In the genomic region with DNA sequence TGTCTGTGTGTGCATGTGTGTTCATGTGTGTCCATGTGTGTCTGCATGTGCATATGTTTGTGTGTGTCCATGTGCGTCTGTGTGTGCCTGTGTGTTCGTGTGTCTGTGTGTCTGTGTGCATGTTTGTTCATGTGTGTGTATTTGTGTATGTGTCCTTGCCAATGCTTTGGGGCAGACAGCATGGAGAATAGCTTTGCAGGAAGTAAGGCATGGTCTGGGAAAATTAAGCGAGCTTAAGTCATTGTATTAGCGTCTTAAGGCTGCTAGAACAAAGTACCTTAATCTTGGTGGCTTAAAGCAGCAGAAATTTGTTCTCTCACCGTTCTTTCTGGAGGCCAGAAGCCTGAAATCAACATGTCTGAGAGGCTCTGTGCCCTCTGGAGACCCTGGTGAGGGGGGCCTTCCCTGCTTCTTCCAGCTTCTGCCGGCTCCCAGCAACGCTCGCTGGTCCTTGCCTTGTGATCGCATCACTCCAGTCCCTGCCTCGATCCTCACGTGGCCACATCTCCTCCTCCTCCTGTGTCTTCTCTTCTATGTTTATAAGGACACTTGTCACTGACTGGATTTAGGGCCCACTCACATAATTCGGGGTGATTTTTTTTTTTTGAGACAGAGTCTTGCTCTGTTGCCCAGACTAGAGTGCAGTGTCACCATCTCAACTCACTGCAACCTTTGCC, we compare ENCODE assay signal across 22 cellular contexts. TPM values are rescaled to one million over a fixed set of nuclear protein-coding genes. Genes with fewer than 3 reads are reported as not detected.
DNase-seq lines count a peak whose midpoint lies in the region; TF ChIP-seq lines count a peak whose summit lies in the region.
"Had no signal": no experiment of that assay in that cellular context is flagged by ENCODE, and none has a peak within 500 bp of the region (broad histone marks: within the 10 kb centered on the region; RNA-seq: fewer than 3 reads in every experiment).

No MANE protein-coding gene starts in this region.

- in situ Hi-C loops in GM13976 (cut with MboI; ENCODE audit: low sequenced_read_pairs, unreplicated experiment): loop anchor here (25.0 kb wide), 1 partner anchor 424 kb away; no protein-coding TSS in a partner anchor

- no peaks in the 10 kb centered on the region for H3K36me3 Mint-ChIP-seq in activated CD4-positive, alpha-beta T cell treated with anti-CD3 and anti-CD28 coated beads, Interleukin-2, amount 10 ng/mL, durations not matched to agents 24 days and 14 days (ENCODE audit: low read depth)
- H3K36me3 Mint-ChIP-seq: CD4-positive, CD25-positive, alpha-beta regulatory T cell had no signal

- H3K27me3 Mint-ChIP-seq in activated CD4-positive, alpha-beta T cell treated with anti-CD3 and anti-CD28 coated beads, Interleukin-2, amount 10 ng/mL, durations not matched to agents 24 days and 14 days: no peaks in the 10 kb centered on the region

- H2BK12ac ChIP-seq in trophoblast cell (ENCODE audit: low read length): no peak overlapping the region

- H2AK5ac ChIP-seq in trophoblast cell (ENCODE audit: low read length): no peak overlapping the region

- no peak overlapping the region for H4K91ac ChIP-seq in trophoblast cell (ENCODE audit: low read depth, low read length)

- POLR2A ChIA-PET in HEK293T (lab: Yijun Ruan, JAX): no interaction called here

- no peaks in the 10 kb centered on the region for H3K4me1 Mint-ChIP-seq in activated CD4-positive, alpha-beta T cell treated with anti-CD3 and anti-CD28 coated beads, Interleukin-2, amount 10 ng/mL, durations not matched to agents 24 days and 14 days
- H3K4me1 Mint-ChIP-seq: CD4-positive, CD25-positive, alpha-beta regulatory T cell; IgD-negative memory B cell had no signal

- no peak overlapping the region for H3K4me2 ChIP-seq in trophoblast cell (ENCODE audit: low read length)

- no peaks in the 10 kb centered on the region for H3K79me2 ChIP-seq in trophoblast cell (ENCODE audit: control insufficient read depth, insufficient read depth, low read length, poor library complexity)

- no peaks in the 10 kb centered on the region for H3K36me3 ChIP-seq in WERI-Rb-1
- H3K36me3 ChIP-seq in trophoblast cell (ENCODE audit: control insufficient read depth in 1 of 2, insufficient read depth in 2 of 2, low read length in 2 of 2): no peaks in the 10 kb centered on the region
- H3K36me3 ChIP-seq: BE2C, Peyer's patch had no signal

- CTCF ChIA-PET in HEK293T (lab: Yijun Ruan, JAX): no interaction called here

- H3K79me1 ChIP-seq in trophoblast cell (ENCODE audit: low read length): no peaks in the 10 kb centered on the region

- H3K9me3 ChIP-seq in WERI-Rb-1 (ENCODE audit: severe bottlenecking): no peaks in the 10 kb centered on the region
- peaks cover 12% of the 10 kb centered on the region for H3K9me3 ChIP-seq in trophoblast cell (ENCODE audit: insufficient read depth, low read depth, low read length)
- H3K9me3 ChIP-seq: BE2C, Peyer's patch had no signal

- H3K4me3 Mint-ChIP-seq in activated CD4-positive, alpha-beta T cell treated with anti-CD3 and anti-CD28 coated beads, Interleukin-2, amount 10 ng/mL, durations not matched to agents 24 days and 14 days: no peak overlapping the region
- H3K4me3 Mint-ChIP-seq: CD4-positive, CD25-positive, alpha-beta regulatory T cell; IgD-negative memory B cell had no signal

- H3K14ac ChIP-seq in trophoblast cell (ENCODE audit: low read length): no peak overlapping the region

- intact Hi-C loops in activated CD4-positive, alpha-beta T cell treated with anti-CD3 and anti-CD28 coated beads, Interleukin-2, amount 10 ng/mL, durations not matched to agents 24 days and 14 days (cut with micrococcal nuclease): no loop called here

- no peaks in the 10 kb centered on the region for H3K4me1 ChIP-seq in trophoblast cell (ENCODE audit: control insufficient read depth in 1 of 2, insufficient read depth in 2 of 2, low read length in 2 of 2)
- H3K4me1 ChIP-seq: BE2C, Peyer's patch had no signal

- H2BK120ac ChIP-seq in trophoblast cell (ENCODE audit: insufficient read depth, low read length, poor library complexity): no peak overlapping the region

- no peak overlapping the region for H4K8ac ChIP-seq in trophoblast cell (ENCODE audit: low read depth, low read length)

- H3K27ac Mint-ChIP-seq in activated CD4-positive, alpha-beta T cell treated with anti-CD3 and anti-CD28 coated beads, Interleukin-2, amount 10 ng/mL, durations not matched to agents 24 days and 14 days: no peak overlapping the region
- H3K27ac Mint-ChIP-seq: IgD-negative memory B cell had no signal

- H3K9ac ChIP-seq in trophoblast cell (ENCODE audit: low read length): no peak overlapping the region

- H3K4me3 ChIP-seq in WERI-Rb-1 (ENCODE audit: low read depth, low read length) (no peak overlapping the region), trophoblast cell (ENCODE audit: low read depth, low read length) (peak overlapping the region; percentile 48)
- H3K4me3 ChIP-seq: Peyer's patch had no signal

- DNase-seq in GM13976 (ENCODE audit: low spot score) (no peak), WERI-Rb-1 (peak; percentile 32), trophoblast cell (no peak), HEK293T (ENCODE audit: extremely low spot score) (no peak), DMS153 (lab: John Stamatoyannopoulos, UW) (no peak)
- DNase-seq in activated CD4-positive, alpha-beta T cell treated with anti-CD3 and anti-CD28 coated beads, Interleukin-2, amount 10 ng/mL, durations not matched to agents 24 days and 14 days: no peak
- DNase-seq: BE2C; CD4-positive, CD25-positive, alpha-beta regulatory T cell; COR-L47; GF-D8; GOT3; Karpas-422; NCI-H1417 treated with DMSO at 0.1 percent for 48 hours; NCI-H1930; NCI-H2171; NCI-H526; Peyer's patch had no signal

- H3K27me3 ChIP-seq in WERI-Rb-1 (ENCODE audit: insufficient read depth, low read depth, severe bottlenecking): no peaks in the 10 kb centered on the region
- H3K27me3 ChIP-seq in trophoblast cell (ENCODE audit: insufficient read depth, low read length): no peaks in the 10 kb centered on the region
- H3K27me3 ChIP-seq: BE2C, Peyer's patch had no signal

- H2BK5ac ChIP-seq in trophoblast cell (ENCODE audit: low read depth, low read length, poor library complexity): no peak overlapping the region

- H3K4ac ChIP-seq in trophoblast cell (ENCODE audit: low read depth, low read length): no peak overlapping the region

- no peak overlapping the region for H2AFZ ChIP-seq in trophoblast cell (ENCODE audit: insufficient read depth, low read length, poor library complexity)

- no CpG with 5 or more reads among the region's 12 CpGs for WGBS in trophoblast cell (ENCODE audit: extremely low coverage, insufficient coverage, insufficient read length)

- no peak overlapping the region for H4K12ac ChIP-seq in trophoblast cell (ENCODE audit: low read depth, low read length)

- H3K18ac ChIP-seq in trophoblast cell (ENCODE audit: low read length): no peak overlapping the region

- peak overlapping the region; percentile 18 for H3K23ac ChIP-seq in trophoblast cell (ENCODE audit: low read length)

- TF ChIP-seq CTCF in GM13976 (IDR thresholded peaks at IDR 0.05; ENCODE audit: borderline replicate concordance, control extremely low read depth, extremely low read depth, insufficient read depth, missing control alignments) (peak; percentile 2), WERI-Rb-1 (IDR thresholded peaks at IDR 0.05; ENCODE audit: low read depth, low read length) (no peak)

- H3K9me3 Mint-ChIP-seq in activated CD4-positive, alpha-beta T cell treated with anti-CD3 and anti-CD28 coated beads, Interleukin-2, amount 10 ng/mL, durations not matched to agents 24 days and 14 days: no peaks in the 10 kb centered on the region
- H3K9me3 Mint-ChIP-seq: CD4-positive, CD25-positive, alpha-beta regulatory T cell; IgD-negative memory B cell had no signal

- H3K27ac ChIP-seq in WERI-Rb-1 (peak overlapping the region; percentile 39), trophoblast cell (ENCODE audit: low read depth, low read length) (no peak overlapping the region)
- H3K27ac ChIP-seq: HL-60, Peyer's patch had no signal

TF ChIP-seq in HEK293T, 16 proteins besides CTCF, POLR2A, EP300 and RAD21:
- TF ChIP-seq ZNF384 (IDR thresholded peaks at IDR 0.05) (no peak), SP1 (IDR thresholded peaks at IDR 0.05) (no peak), L3MBTL2 (conservative IDR thresholded peaks at IDR 0.05) (no peak), ELF4 (IDR thresholded peaks at IDR 0.05) (no peak), HDGF (IDR thresholded peaks at IDR 0.05; ENCODE audit: borderline replicate concordance) (no peak), LEF1 (IDR thresholded peaks at IDR 0.05; ENCODE audit: borderline replicate concordance) (no peak), CTBP1 (IDR thresholded peaks at IDR 0.05; ENCODE audit: borderline replicate concordance) (no peak), FOXM1 (IDR thresholded peaks at IDR 0.05; ENCODE audit: borderline replicate concordance) (no peak), ARNT (IDR thresholded peaks at IDR 0.05) (no peak), SUZ12 (IDR thresholded peaks at IDR 0.05) (no peak), FOXA1 (IDR thresholded peaks at IDR 0.05) (no peak), FOXK2 (IDR thresholded peaks at IDR 0.05) (no peak), TARDBP (IDR thresholded peaks at IDR 0.05) (no peak)
- TF ChIP-seq, protein P1, sequence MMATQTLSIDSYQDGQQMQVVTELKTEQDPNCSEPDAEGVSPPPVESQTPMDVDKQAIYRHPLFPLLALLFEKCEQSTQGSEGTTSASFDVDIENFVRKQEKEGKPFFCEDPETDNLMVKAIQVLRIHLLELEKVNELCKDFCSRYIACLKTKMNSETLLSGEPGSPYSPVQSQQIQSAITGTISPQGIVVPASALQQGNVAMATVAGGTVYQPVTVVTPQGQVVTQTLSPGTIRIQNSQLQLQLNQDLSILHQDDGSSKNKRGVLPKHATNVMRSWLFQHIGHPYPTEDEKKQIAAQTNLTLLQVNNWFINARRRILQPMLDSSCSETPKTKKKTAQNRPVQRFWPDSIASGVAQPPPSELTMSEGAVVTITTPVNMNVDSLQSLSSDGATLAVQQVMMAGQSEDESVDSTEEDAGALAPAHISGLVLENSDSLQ (IDR thresholded peaks at IDR 0.05): no peak

RNA-seq across cellular contexts. Expression of a gene that starts 3.8 kb away (rescaled TPM):
- polyA plus RNA-seq in trophoblast cell (2013): 0.04 TPM in 1 of 2 replicates, not detected in the other
- total RNA-seq in activated CD4-positive, alpha-beta T cell treated with anti-CD3 and anti-CD28 coated beads, Interleukin-2, amount 10 ng/mL, durations not matched to agents 24 days and 14 days: not detected in 2 replicates
- total RNA-seq: CD4-positive, CD25-positive, alpha-beta regulatory T cell; MCF 10A; Peyer's patch; Right ventricle myocardium inferior; SK-MEL-5 had no signal
- polyA plus RNA-seq: CD4-positive, CD25-positive, alpha-beta regulatory T cell; IgD-negative memory B cell had no signal

RNA-seq across cellular contexts. Expression of a gene that starts 23.2 kb away (rescaled TPM):
- polyA plus RNA-seq in trophoblast cell (2013): 0.21 and 0.26 TPM in 2 replicates
- total RNA-seq in activated CD4-positive, alpha-beta T cell treated with anti-CD3 and anti-CD28 coated beads, Interleukin-2, amount 10 ng/mL, durations not matched to agents 24 days and 14 days: 1.2 and 1.3 TPM in 2 replicates
- total RNA-seq: CD4-positive, CD25-positive, alpha-beta regulatory T cell; SK-MEL-5 had no signal
- polyA plus RNA-seq: IgD-negative memory B cell had no signal

RNA-seq across cellular contexts. Expression of a gene that starts 23.8 kb away (rescaled TPM):
- polyA plus RNA-seq in trophoblast cell (2013): 6.1 and 6.2 TPM in 2 replicates
- 43.6 and 45.8 TPM in 2 replicates for total RNA-seq in activated CD4-positive, alpha-beta T cell treated with anti-CD3 and anti-CD28 coated beads, Interleukin-2, amount 10 ng/mL, durations not matched to agents 24 days and 14 days
